In the genomic region with DNA sequence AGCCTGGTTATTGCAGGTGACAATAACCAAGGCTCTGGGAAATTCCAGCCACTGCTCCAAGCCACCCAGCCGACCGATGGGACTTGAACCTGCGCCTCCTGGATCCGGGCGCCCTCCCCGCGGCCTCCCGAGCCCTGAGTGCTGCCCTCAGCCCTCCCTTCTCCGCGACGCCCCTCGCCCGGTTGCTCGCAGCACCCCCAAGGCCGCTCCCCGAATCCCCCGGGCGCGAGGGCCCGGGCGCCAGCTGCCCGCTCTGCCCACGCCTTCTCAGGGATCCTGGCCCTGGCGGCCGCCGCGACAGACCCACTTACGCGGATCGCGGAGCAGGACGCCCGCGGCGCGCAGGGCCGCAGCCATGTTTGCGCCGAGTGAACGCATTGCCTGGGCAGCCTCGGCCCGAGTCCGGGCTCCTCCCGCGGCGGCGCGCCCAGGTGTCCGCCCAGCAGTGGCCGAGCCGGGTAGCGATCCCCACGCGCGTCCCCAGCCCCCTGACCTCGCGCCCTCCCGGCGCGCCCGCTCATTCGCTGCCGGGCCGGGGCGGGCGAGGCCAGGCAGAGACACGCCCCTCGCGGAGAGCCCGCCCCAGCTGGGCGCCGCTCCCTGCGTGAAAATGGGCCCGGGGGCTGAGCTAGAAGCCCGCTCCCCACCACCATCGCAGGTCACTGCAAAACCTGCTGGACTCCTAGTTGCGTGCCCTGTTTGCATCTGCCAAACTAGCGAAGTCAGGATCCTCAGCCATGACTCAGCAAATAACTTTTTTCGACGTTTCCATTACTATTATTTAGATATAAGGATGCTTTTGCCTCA, we compare ENCODE assay signal across 1 cellular context.
A peak's percentile ranks its signal among the peaks of the same experiment; 100 is the strongest.
TF ChIP-seq lines count a peak whose summit lies in the region.

A gene with protein sequence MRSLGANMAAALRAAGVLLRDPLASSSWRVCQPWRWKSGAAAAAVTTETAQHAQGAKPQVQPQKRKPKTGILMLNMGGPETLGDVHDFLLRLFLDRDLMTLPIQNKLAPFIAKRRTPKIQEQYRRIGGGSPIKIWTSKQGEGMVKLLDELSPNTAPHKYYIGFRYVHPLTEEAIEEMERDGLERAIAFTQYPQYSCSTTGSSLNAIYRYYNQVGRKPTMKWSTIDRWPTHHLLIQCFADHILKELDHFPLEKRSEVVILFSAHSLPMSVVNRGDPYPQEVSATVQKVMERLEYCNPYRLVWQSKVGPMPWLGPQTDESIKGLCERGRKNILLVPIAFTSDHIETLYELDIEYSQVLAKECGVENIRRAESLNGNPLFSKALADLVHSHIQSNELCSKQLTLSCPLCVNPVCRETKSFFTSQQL (minus strand): TSS at position 460 of the 807 bp plus-strand sequence. CDS start 82 bp downstream, at position 378.

TF ChIP-seq in K562, 482 proteins besides CTCF, POLR2A, EP300 and RAD21 (continued from another document and continues in another):
- TF ChIP-seq, protein P1, sequence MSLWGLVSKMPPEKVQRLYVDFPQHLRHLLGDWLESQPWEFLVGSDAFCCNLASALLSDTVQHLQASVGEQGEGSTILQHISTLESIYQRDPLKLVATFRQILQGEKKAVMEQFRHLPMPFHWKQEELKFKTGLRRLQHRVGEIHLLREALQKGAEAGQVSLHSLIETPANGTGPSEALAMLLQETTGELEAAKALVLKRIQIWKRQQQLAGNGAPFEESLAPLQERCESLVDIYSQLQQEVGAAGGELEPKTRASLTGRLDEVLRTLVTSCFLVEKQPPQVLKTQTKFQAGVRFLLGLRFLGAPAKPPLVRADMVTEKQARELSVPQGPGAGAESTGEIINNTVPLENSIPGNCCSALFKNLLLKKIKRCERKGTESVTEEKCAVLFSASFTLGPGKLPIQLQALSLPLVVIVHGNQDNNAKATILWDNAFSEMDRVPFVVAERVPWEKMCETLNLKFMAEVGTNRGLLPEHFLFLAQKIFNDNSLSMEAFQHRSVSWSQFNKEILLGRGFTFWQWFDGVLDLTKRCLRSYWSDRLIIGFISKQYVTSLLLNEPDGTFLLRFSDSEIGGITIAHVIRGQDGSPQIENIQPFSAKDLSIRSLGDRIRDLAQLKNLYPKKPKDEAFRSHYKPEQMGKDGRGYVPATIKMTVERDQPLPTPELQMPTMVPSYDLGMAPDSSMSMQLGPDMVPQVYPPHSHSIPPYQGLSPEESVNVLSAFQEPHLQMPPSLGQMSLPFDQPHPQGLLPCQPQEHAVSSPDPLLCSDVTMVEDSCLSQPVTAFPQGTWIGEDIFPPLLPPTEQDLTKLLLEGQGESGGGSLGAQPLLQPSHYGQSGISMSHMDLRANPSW (CRISPR knock-in tag; IDR thresholded peaks at IDR 0.05), result 0 out of 2 replicates have a peak, but pooled peaks have one; percentile 48
- TF ChIP-seq YY1 (IDR thresholded peaks at IDR 0.05; ENCODE audit: borderline replicate concordance in 1 of 3, control insufficient read depth in 1 of 3, extremely low read depth in 1 of 3, insufficient read depth in 3 of 3, insufficient read length in 1 of 3, insufficient replicate concordance in 2 of 3, low read depth in 1 of 3, low read length in 2 of 3), result peak; percentile 62 to 90 (median 78)
- no peak for TF ChIP-seq ZNF121 (CRISPR knock-in tag; conservative IDR thresholded peaks at IDR 0.05)
- TF ChIP-seq TRIM24 (IDR thresholded peaks at IDR 0.05), result no peak
- peak; percentile 92 for TF ChIP-seq SAFB (IDR thresholded peaks at IDR 0.05; ENCODE audit: borderline replicate concordance, low read depth, low read length)
- TF ChIP-seq ARID1B (IDR thresholded peaks at IDR 0.05), result 0 out of 2 replicates have a peak, but pooled peaks have one; percentile 42
- TF ChIP-seq, protein P2, sequence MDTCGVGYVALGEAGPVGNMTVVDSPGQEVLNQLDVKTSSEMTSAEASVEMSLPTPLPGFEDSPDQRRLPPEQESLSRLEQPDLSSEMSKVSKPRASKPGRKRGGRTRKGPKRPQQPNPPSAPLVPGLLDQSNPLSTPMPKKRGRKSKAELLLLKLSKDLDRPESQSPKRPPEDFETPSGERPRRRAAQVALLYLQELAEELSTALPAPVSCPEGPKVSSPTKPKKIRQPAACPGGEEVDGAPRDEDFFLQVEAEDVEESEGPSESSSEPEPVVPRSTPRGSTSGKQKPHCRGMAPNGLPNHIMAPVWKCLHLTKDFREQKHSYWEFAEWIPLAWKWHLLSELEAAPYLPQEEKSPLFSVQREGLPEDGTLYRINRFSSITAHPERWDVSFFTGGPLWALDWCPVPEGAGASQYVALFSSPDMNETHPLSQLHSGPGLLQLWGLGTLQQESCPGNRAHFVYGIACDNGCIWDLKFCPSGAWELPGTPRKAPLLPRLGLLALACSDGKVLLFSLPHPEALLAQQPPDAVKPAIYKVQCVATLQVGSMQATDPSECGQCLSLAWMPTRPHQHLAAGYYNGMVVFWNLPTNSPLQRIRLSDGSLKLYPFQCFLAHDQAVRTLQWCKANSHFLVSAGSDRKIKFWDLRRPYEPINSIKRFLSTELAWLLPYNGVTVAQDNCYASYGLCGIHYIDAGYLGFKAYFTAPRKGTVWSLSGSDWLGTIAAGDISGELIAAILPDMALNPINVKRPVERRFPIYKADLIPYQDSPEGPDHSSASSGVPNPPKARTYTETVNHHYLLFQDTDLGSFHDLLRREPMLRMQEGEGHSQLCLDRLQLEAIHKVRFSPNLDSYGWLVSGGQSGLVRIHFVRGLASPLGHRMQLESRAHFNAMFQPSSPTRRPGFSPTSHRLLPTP (IDR thresholded peaks at IDR 0.05; ENCODE audit: borderline replicate concordance, extremely low read depth, insufficient read length), result no peak
- TF ChIP-seq PHF8 (IDR thresholded peaks at IDR 0.05; ENCODE audit: borderline replicate concordance, low read length), result peak; percentile 76; the same call in 1 of the 2 replicates
- no peak for TF ChIP-seq ILK (tag; IDR thresholded peaks at IDR 0.05; ENCODE audit: borderline replicate concordance, low read depth)
- TF ChIP-seq NFE2L1 (tag; IDR thresholded peaks at IDR 0.05; ENCODE audit: borderline replicate concordance, low read depth), result peak; percentile 90
- TF ChIP-seq PHF21A (IDR thresholded peaks at IDR 0.05; ENCODE audit: borderline replicate concordance, low read depth), result no peak
- TF ChIP-seq FOXM1 (IDR thresholded peaks at IDR 0.05; ENCODE audit: low read depth), result no peak
- TF ChIP-seq FOXM1 (CRISPR knock-in tag; IDR thresholded peaks at IDR 0.05; ENCODE audit: low read depth), result no peak
- TF ChIP-seq, protein P3, sequence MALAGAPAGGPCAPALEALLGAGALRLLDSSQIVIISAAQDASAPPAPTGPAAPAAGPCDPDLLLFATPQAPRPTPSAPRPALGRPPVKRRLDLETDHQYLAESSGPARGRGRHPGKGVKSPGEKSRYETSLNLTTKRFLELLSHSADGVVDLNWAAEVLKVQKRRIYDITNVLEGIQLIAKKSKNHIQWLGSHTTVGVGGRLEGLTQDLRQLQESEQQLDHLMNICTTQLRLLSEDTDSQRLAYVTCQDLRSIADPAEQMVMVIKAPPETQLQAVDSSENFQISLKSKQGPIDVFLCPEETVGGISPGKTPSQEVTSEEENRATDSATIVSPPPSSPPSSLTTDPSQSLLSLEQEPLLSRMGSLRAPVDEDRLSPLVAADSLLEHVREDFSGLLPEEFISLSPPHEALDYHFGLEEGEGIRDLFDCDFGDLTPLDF (CRISPR knock-in tag; IDR thresholded peaks at IDR 0.05), result peak; percentile 56
- TF ChIP-seq BACH1 (tag; IDR thresholded peaks at IDR 0.05), result peak; percentile 90
- TF ChIP-seq EWSR1 (IDR thresholded peaks at IDR 0.05; ENCODE audit: borderline replicate concordance, low read depth, partially characterized antibody), result no peak
- no peak for TF ChIP-seq ZNF217 (CRISPR knock-in tag; IDR thresholded peaks at IDR 0.05)
- TF ChIP-seq HMGN3 (IDR thresholded peaks at IDR 0.05; ENCODE audit: borderline replicate concordance, extremely low read depth, insufficient read length, low read depth, low read length), result peak; percentile 84
- TF ChIP-seq, protein P4, sequence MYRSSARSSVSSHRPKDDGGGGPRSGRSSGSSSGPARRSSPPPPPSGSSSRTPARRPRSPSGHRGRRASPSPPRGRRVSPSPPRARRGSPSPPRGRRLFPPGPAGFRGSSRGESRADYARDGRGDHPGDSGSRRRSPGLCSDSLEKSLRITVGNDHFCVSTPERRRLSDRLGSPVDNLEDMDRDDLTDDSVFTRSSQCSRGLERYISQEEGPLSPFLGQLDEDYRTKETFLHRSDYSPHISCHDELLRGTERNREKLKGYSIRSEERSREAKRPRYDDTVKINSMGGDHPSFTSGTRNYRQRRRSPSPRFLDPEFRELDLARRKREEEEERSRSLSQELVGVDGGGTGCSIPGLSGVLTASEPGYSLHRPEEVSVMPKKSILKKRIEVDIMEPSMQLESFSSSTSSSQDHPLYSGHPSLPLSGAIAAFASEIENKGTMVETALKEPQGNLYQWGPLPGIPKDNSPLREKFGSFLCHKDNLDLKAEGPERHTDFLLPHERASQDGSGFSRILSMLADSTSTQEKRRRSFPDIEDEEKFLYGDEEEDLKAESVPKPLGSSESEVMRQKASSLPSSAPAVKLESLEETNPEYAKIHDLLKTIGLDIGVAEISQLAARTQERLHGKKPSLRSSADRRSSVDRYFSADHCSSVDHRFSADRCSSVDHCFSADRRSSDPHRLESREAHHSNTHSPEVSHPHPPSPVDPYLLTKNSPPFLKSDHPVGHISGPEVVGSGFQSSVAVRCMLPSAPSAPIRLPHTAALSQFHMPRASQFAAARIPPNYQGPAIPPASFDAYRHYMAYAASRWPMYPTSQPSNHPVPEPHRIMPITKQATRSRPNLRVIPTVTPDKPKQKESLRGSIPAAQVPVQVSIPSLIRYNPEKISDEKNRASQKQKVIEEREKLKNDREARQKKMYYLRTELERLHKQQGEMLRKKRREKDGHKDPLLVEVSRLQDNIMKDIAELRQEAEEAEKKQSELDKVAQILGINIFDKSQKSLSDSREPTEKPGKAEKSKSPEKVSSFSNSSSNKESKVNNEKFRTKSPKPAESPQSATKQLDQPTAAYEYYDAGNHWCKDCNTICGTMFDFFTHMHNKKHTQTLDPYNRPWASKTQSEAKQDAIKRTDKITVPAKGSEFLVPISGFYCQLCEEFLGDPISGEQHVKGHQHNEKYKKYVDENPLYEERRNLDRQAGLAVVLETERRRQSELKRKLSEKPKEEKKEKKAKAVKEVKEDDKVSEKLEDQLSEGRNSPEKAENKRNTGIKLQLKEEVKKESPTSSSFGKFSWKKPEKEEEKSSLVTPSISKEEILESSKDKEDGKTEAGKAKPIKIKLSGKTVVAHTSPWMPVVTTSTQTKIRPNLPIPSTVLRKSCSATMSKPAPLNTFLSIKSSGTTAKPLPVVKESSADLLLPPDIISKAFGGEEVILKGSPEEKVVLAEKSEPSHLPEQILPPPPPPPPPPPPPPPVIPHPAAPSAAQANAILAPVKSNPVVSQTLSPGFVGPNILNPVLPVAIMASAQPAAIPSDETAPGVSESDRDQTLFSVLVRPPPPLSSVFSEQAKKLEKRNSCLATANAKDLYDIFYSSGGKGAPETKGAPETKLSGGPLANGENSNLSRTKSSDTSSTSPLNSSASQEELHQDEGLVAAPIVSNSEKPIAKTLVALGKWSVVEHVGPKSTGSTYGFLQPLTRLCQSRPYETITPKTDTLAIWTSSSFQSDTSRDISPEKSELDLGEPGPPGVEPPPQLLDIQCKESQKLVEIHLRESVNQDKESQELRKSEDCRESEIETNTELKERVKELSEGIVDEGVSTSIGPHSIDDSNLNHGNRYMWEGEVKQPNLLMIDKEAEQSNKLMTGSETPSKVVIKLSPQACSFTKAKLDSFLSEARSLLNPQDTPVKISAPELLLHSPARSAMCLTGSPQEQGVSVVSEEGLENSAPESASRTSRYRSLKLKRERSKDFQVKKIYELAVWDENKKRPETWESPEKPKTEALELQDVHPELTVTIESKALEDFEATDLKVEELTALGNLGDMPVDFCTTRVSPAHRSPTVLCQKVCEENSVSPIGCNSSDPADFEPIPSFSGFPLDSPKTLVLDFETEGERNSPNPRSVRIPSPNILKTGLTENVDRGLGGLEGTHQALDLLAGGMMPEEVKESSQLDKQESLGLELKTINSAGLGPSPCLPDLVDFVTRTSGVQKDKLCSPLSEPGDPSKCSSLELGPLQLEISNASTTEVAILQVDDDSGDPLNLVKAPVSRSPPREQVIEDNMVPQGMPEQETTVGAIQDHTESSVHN (IDR thresholded peaks at IDR 0.05; ENCODE audit: borderline replicate concordance in 1 of 2, low read depth in 1 of 2), result no peak
- TF ChIP-seq POLR3A (IDR thresholded peaks at IDR 0.05; ENCODE audit: borderline replicate concordance, extremely low read depth, insufficient read depth, insufficient read length), result no peak
- TF ChIP-seq, protein P5, sequence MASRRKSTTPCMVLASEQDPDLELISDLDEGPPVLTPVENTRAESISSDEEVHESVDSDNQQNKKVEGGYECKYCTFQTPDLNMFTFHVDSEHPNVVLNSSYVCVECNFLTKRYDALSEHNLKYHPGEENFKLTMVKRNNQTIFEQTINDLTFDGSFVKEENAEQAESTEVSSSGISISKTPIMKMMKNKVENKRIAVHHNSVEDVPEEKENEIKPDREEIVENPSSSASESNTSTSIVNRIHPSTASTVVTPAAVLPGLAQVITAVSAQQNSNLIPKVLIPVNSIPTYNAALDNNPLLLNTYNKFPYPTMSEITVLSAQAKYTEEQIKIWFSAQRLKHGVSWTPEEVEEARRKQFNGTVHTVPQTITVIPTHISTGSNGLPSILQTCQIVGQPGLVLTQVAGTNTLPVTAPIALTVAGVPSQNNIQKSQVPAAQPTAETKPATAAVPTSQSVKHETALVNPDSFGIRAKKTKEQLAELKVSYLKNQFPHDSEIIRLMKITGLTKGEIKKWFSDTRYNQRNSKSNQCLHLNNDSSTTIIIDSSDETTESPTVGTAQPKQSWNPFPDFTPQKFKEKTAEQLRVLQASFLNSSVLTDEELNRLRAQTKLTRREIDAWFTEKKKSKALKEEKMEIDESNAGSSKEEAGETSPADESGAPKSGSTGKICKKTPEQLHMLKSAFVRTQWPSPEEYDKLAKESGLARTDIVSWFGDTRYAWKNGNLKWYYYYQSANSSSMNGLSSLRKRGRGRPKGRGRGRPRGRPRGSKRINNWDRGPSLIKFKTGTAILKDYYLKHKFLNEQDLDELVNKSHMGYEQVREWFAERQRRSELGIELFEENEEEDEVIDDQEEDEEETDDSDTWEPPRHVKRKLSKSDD (conservative IDR thresholded peaks at IDR 0.05; ENCODE audit: low read length), result no peak
- 0 out of 4 replicates have a peak, but pooled peaks of 1 of the 2 experiments have one; percentile 55 for TF ChIP-seq MAZ (CRISPR knock-in tag; conservative IDR thresholded peaks at IDR 0.05 in 1 of 2, IDR thresholded peaks at IDR 0.05 in 1 of 2)
- TF ChIP-seq CTBP1 (IDR thresholded peaks at IDR 0.05; ENCODE audit: borderline replicate concordance), result peak; percentile 27; the same call in 1 of the 2 replicates
- peak; percentile 69; the same call in 1 of the 2 replicates for TF ChIP-seq RB1 (IDR thresholded peaks at IDR 0.05; ENCODE audit: low read depth)
- TF ChIP-seq, protein P6, sequence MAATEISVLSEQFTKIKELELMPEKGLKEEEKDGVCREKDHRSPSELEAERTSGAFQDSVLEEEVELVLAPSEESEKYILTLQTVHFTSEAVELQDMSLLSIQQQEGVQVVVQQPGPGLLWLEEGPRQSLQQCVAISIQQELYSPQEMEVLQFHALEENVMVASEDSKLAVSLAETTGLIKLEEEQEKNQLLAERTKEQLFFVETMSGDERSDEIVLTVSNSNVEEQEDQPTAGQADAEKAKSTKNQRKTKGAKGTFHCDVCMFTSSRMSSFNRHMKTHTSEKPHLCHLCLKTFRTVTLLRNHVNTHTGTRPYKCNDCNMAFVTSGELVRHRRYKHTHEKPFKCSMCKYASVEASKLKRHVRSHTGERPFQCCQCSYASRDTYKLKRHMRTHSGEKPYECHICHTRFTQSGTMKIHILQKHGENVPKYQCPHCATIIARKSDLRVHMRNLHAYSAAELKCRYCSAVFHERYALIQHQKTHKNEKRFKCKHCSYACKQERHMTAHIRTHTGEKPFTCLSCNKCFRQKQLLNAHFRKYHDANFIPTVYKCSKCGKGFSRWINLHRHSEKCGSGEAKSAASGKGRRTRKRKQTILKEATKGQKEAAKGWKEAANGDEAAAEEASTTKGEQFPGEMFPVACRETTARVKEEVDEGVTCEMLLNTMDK (IDR thresholded peaks at IDR 0.05; ENCODE audit: borderline replicate concordance, insufficient read depth, low read depth, low read length, poor library complexity, severe bottlenecking), result no peak
- TF ChIP-seq ATF7 (IDR thresholded peaks at IDR 0.05), result peak; percentile 54
- TF ChIP-seq IRF2 (CRISPR knock-in tag; IDR thresholded peaks at IDR 0.05), result no peak
- no peak for TF ChIP-seq RBM17 (IDR thresholded peaks at IDR 0.05; ENCODE audit: borderline replicate concordance, low read depth, low read length)
- TF ChIP-seq NFXL1 (CRISPR knock-in tag; IDR thresholded peaks at IDR 0.05), result no peak
